21 cellular contexts compared by ENCODE assay signal in genomic region chr10:69324583-69324982, GRCh38. TPM values are rescaled to one million over a fixed set of nuclear protein-coding genes. Genes with fewer than 3 reads are reported as not detected.
DNase-seq lines count a peak whose midpoint lies in the region; ATAC-seq, FAIRE-seq and TF ChIP-seq lines count a peak whose summit lies in the region.
"Had no signal": no experiment of that assay in that cellular context is flagged by ENCODE, and none has a peak within 500 bp of the region (broad histone marks: within the 10 kb centered on the region; RNA-seq: fewer than 3 reads in every experiment).

No MANE protein-coding gene starts in this region.

- H3K14ac ChIP-seq in H9 (ENCODE audit: insufficient read depth, low read length) = no peak overlapping the region

- H3K27ac ChIP-seq in H9 (ENCODE audit: insufficient read length, low read depth, low read length) (no peak overlapping the region), K562 (ENCODE audit: extremely low read depth, low read depth, low read length) (no peak overlapping the region), psoas muscle (peak overlapping the region; percentile 46)
- H3K27ac ChIP-seq: neural progenitor cell had no signal

- ATAC-seq in activated CD8-positive, alpha-beta T cell treated with anti-CD3 and anti-CD28 coated beads for 36 hours = no peak
- ATAC-seq in activated CD8-positive, alpha-beta T cell treated with anti-CD3 and anti-CD28 coated beads, Interleukin-2, amount 10 ng/mL, durations not matched to agents 7 days and 5 days = no peak
- ATAC-seq in K562 (0 out of 3 replicates have a peak, but pooled peaks have one; percentile 4), psoas muscle (no peak), HG03442 (IDR thresholded peaks at IDR 0.05; ENCODE audit: unreplicated experiment) (no peak)

- H3K4me3 ChIP-seq in K562 = no peak overlapping the region
- H3K4me3 ChIP-seq in psoas muscle = no peak overlapping the region
- H3K4me3 ChIP-seq: neural progenitor cell had no signal

- no peak overlapping the region for H2BK15ac ChIP-seq in H9 (ENCODE audit: low read depth, low read length)

- H3K4me2 ChIP-seq in H9 (ENCODE audit: insufficient read depth, insufficient read length, low read length) (no peak overlapping the region), K562 (ENCODE audit: insufficient read depth, low read length) (no peak overlapping the region)
- H3K4me2 ChIP-seq: neural progenitor cell had no signal

- CTCF ChIA-PET in activated CD8-positive, alpha-beta T cell treated with anti-CD3 and anti-CD28 coated beads for 36 hours (lab: Charles Lee) = interaction anchor here (1.7 kb wide), 1 partner anchor 89 kb away, joined by 3 read pairs; no protein-coding TSS in a partner anchor
- CTCF ChIA-PET in activated CD8-positive, alpha-beta T cell treated with anti-CD3 and anti-CD28 coated beads, Interleukin-2, amount 10 ng/mL, durations not matched to agents 7 days and 5 days (lab: Charles Lee) = interaction anchor here (1.0 kb wide), 1 partner anchor 15 kb away, joined by 3 read pairs; no protein-coding TSS in a partner anchor
- CTCF ChIA-PET in K562 (lab: Yijun Ruan, JAX; ENCODE audit: low intra/inter-chr PET ratio) = no interaction called here

- no peak overlapping the region for H4K8ac ChIP-seq in H9 (replicated peaks; ENCODE audit: insufficient read length, low read depth, low read length)

- no peaks in the 10 kb centered on the region for H3K27me3 Mint-ChIP-seq in activated CD8-positive, alpha-beta T cell treated with anti-CD3 and anti-CD28 coated beads for 36 hours
- H3K27me3 Mint-ChIP-seq in activated CD8-positive, alpha-beta T cell treated with anti-CD3 and anti-CD28 coated beads, Interleukin-2, amount 10 ng/mL, durations not matched to agents 7 days and 5 days (ENCODE audit: low read depth) = no peaks in the 10 kb centered on the region
- H3K27me3 Mint-ChIP-seq in H9 (ENCODE audit: low read depth) = no peaks in the 10 kb centered on the region
- H3K27me3 Mint-ChIP-seq: activated CD4-positive, alpha-beta memory T cell treated with anti-CD3 and anti-CD28 coated beads for 36 hours had no signal

- no peak for DNase-seq in activated CD8-positive, alpha-beta T cell treated with anti-CD3 and anti-CD28 coated beads for 36 hours
- no peak for DNase-seq in activated CD8-positive, alpha-beta T cell treated with anti-CD3 and anti-CD28 coated beads, Interleukin-2, amount 10 ng/mL, durations not matched to agents 7 days and 5 days
- DNase-seq in H9 (no peak), K562 (ENCODE audit: extremely low read depth in 1 of 4, low spot score in 3 of 4) (no peak), psoas muscle (no peak), T1000 (lab: John Stamatoyannopoulos, UW) (no peak)
- DNase-seq in stimulated activated CD8-positive, alpha-beta memory T cell treated with anti-CD3 and anti-CD28 coated beads, Interleukin-4, amount 100 ng/mL, for 48 hours = no peak
- DNase-seq: activated CD4-positive, alpha-beta memory T cell treated with anti-CD3 and anti-CD28 coated beads for 36 hours; Calu3; central memory CD4-positive, alpha-beta T cell; effector CD4-positive, alpha-beta T cell; GDM1; IMR-90; NCI-H2029 treated with DMSO at 0.1 percent for 48 hours; NK-92 treated with Interleukin-12 subunit alpha and Interleukin-12 subunit beta, amount 100 ng/mL, for 24 hours; stimulated activated naive CD4-positive, alpha-beta T cell had no signal

- H4K91ac ChIP-seq in H9 (ENCODE audit: insufficient read length, low read depth, low read length) = no peak overlapping the region

- TF ChIP-seq CTCF in activated CD8-positive, alpha-beta T cell treated with anti-CD3 and anti-CD28 coated beads for 36 hours (IDR thresholded peaks at IDR 0.05) = no peak
- no peak for TF ChIP-seq CTCF in H9 (conservative IDR thresholded peaks at IDR 0.05)
- no peak for TF ChIP-seq CTCF in K562 (IDR thresholded peaks at IDR 0.05 in 2 of 3, conservative IDR thresholded peaks at IDR 0.05 in 1 of 3; ENCODE audit: insufficient read depth in 2 of 3, low read depth in 1 of 3, low read length in 3 of 3)
- TF ChIP-seq CTCF in psoas muscle (IDR thresholded peaks at IDR 0.05) = no peak

- no peak overlapping the region for H3T11ph ChIP-seq in H9 (ENCODE audit: low read length)

- H3K4me1 ChIP-seq in H9 (ENCODE audit: insufficient read depth, low read length) = peaks cover 45% of the 10 kb centered on the region
- peaks cover 37 to 53% of the 10 kb centered on the region in 2 experiments for H3K4me1 ChIP-seq in K562 (replicated peaks in 1 of 2; ENCODE audit: control insufficient read depth in 2 of 2, insufficient read depth in 2 of 2, low read length in 2 of 2)
- H3K4me1 ChIP-seq in psoas muscle = peaks cover 83% of the 10 kb centered on the region

- H4K5ac ChIP-seq in H9 (ENCODE audit: insufficient read length, low read depth, low read length) = no peak overlapping the region

- no peak for TF ChIP-seq POLR2A in K562 (conservative IDR thresholded peaks at IDR 0.05)

- TF ChIP-seq RAD21 in K562 (CRISPR knock-in tag; conservative IDR thresholded peaks at IDR 0.05 in 1 of 2, IDR thresholded peaks at IDR 0.05 in 1 of 2) = no peak

- in situ Hi-C loops in K562 (cut with MboI) = no loop called here

- no peaks in the 10 kb centered on the region for H4K20me1 ChIP-seq in H9 (ENCODE audit: control insufficient read depth, insufficient read depth, insufficient read length)
- peaks cover 55% of the 10 kb centered on the region for H4K20me1 ChIP-seq in K562 (replicated peaks; ENCODE audit: control insufficient read depth, insufficient read depth, low read length)

- peak overlapping the region; percentile 27 for H2BK20ac ChIP-seq in H9 (ENCODE audit: low read depth, low read length, poor library complexity, severe bottlenecking)

- peak overlapping the region; percentile 25 for H3K27ac Mint-ChIP-seq in activated CD8-positive, alpha-beta T cell treated with anti-CD3 and anti-CD28 coated beads for 36 hours
- no peak overlapping the region for H3K27ac Mint-ChIP-seq in activated CD8-positive, alpha-beta T cell treated with anti-CD3 and anti-CD28 coated beads, Interleukin-2, amount 10 ng/mL, durations not matched to agents 7 days and 5 days
- peak overlapping the region in 1 of 3 experiments; percentile 59; a peak in 2 of 7 replicates for H3K27ac Mint-ChIP-seq in H9
- H3K27ac Mint-ChIP-seq: mesothelial cell of epicardium, neural progenitor cell had no signal

- no peaks in the 10 kb centered on the region; the same call in 1 of the 2 replicates for H3K27me3 ChIP-seq in H9 (ENCODE audit: insufficient read depth, low read length)
- no peaks in the 10 kb centered on the region for H3K27me3 ChIP-seq in K562 (ENCODE audit: control insufficient read depth in 2 of 2, insufficient read depth in 2 of 2, low read length in 2 of 2)
- no peaks in the 10 kb centered on the region for H3K27me3 ChIP-seq in psoas muscle (ENCODE audit: insufficient read depth in 3 of 3, low read length in 2 of 3)
- H3K27me3 ChIP-seq: neural progenitor cell had no signal

- H3K79me1 ChIP-seq in H9 (ENCODE audit: insufficient read depth, low read depth, low read length, poor library complexity, severe bottlenecking) = peaks cover 6% of the 10 kb centered on the region

- H3K9me3 Mint-ChIP-seq in activated CD8-positive, alpha-beta T cell treated with anti-CD3 and anti-CD28 coated beads for 36 hours = no peaks in the 10 kb centered on the region
- H3K9me3 Mint-ChIP-seq in activated CD8-positive, alpha-beta T cell treated with anti-CD3 and anti-CD28 coated beads, Interleukin-2, amount 10 ng/mL, durations not matched to agents 7 days and 5 days (ENCODE audit: insufficient read depth) = no peaks in the 10 kb centered on the region
- no peaks in the 10 kb centered on the region; a peak in 1 of 5 replicates for H3K9me3 Mint-ChIP-seq in H9
- H3K9me3 Mint-ChIP-seq: activated CD4-positive, alpha-beta memory T cell treated with anti-CD3 and anti-CD28 coated beads for 36 hours; mesothelial cell of epicardium; neural progenitor cell had no signal

- no TSS peak for BruUV-seq in K562 (replicated peaks; lab: Mats Ljungman, UMichigan)

- no peak overlapping the region for H3K4ac ChIP-seq in H9 (ENCODE audit: low read depth, low read length)

- H3K23me2 ChIP-seq in H9 (ENCODE audit: insufficient read length, low read depth, low read length, poor library complexity, severe bottlenecking) = peaks cover 3% of the 10 kb centered on the region

- H3K9ac ChIP-seq in H9 (ENCODE audit: extremely low read depth, insufficient read length, low read length) = no peak overlapping the region
- no peak overlapping the region for H3K9ac ChIP-seq in K562 (ENCODE audit: insufficient read depth in 1 of 2, low read depth in 2 of 2, low read length in 2 of 2)
- H3K9ac ChIP-seq: neural progenitor cell had no signal

- H3K4me3 Mint-ChIP-seq in activated CD8-positive, alpha-beta T cell treated with anti-CD3 and anti-CD28 coated beads for 36 hours = no peak overlapping the region
- H3K4me3 Mint-ChIP-seq in activated CD8-positive, alpha-beta T cell treated with anti-CD3 and anti-CD28 coated beads, Interleukin-2, amount 10 ng/mL, durations not matched to agents 7 days and 5 days = no peak overlapping the region
- H3K4me3 Mint-ChIP-seq in H9 = no peak overlapping the region
- H3K4me3 Mint-ChIP-seq: activated CD4-positive, alpha-beta memory T cell treated with anti-CD3 and anti-CD28 coated beads for 36 hours; mesothelial cell of epicardium; neural progenitor cell had no signal

- H3K79me2 ChIP-seq in H9 (ENCODE audit: insufficient read depth, low read length) (peaks cover 60% of the 10 kb centered on the region), K562 (ENCODE audit: control insufficient read depth, insufficient read depth, low read length) (peaks cover 98% of the 10 kb centered on the region)

- peaks cover 11% of the 10 kb centered on the region for H3K9me1 ChIP-seq in K562 (ENCODE audit: control insufficient read depth, insufficient read depth, low read length)

- H3K36me3 ChIP-seq in K562 (ENCODE audit: control insufficient read depth, insufficient read depth, low read length) (peaks cover 56% of the 10 kb centered on the region; the same call in 2 of the 3 replicates), psoas muscle (ENCODE audit: insufficient read depth in 1 of 2, low read depth in 1 of 2) (no peaks in the 10 kb centered on the region)
- H3K36me3 ChIP-seq: neural progenitor cell had no signal

- WGBS in H9 (ENCODE audit: extremely low coverage, insufficient read length, low lambda C conversion rate) = no CpG with 5 or more reads among the region's 1 CpG
- 48% methylated on average over 1 of the region's 1 CpG for WGBS in K562 (ENCODE audit: insufficient coverage, low coverage, missing lambda C conversion rate)
- WGBS in psoas muscle, 3 donors = 46 to 50% (median 49%) methylated on average over 1 of the region's 1 CpG

- no peak overlapping the region for H3K23ac ChIP-seq in H9 (ENCODE audit: insufficient read length, low read depth, low read length)

- POLR2A ChIA-PET in activated CD8-positive, alpha-beta T cell treated with anti-CD3 and anti-CD28 coated beads for 36 hours (lab: Charles Lee) = interaction anchor here (1.0 kb wide), 1 partner anchor 9 kb away, joined by 4 read pairs; no protein-coding TSS in a partner anchor
- POLR2A ChIA-PET in activated CD8-positive, alpha-beta T cell treated with anti-CD3 and anti-CD28 coated beads, Interleukin-2, amount 10 ng/mL, durations not matched to agents 7 days and 5 days (lab: Charles Lee) = interaction anchor here (0.7 kb wide), 1 partner anchor 356 kb away, joined by 3 read pairs; no protein-coding TSS in a partner anchor
- POLR2A ChIA-PET in K562 (lab: Yijun Ruan, JAX) = interaction anchor here (0.6 to 8.8 kb wide), 2 partner anchors 8 to 11 kb away, joined by 3 to 92 read pairs; no protein-coding TSS in a partner anchor

- H3K18ac ChIP-seq in H9 (ENCODE audit: insufficient read length, low read depth, low read length) = no peak overlapping the region

- peaks cover 53% of the 10 kb centered on the region for H3K36me3 Mint-ChIP-seq in activated CD8-positive, alpha-beta T cell treated with anti-CD3 and anti-CD28 coated beads for 36 hours (ENCODE audit: low read depth)
- peaks cover 26% of the 10 kb centered on the region for H3K36me3 Mint-ChIP-seq in activated CD8-positive, alpha-beta T cell treated with anti-CD3 and anti-CD28 coated beads, Interleukin-2, amount 10 ng/mL, durations not matched to agents 7 days and 5 days (ENCODE audit: low read depth)
- H3K36me3 Mint-ChIP-seq in H9 (ENCODE audit: insufficient read depth in 1 of 3, low read depth in 3 of 3) = peaks cover 0 to 5% (median 4%) of the 10 kb centered on the region in 3 experiments; a peak in 4 of 7 replicates
- H3K36me3 Mint-ChIP-seq: mesothelial cell of epicardium, neural progenitor cell had no signal

- no peak overlapping the region for H2BK5ac ChIP-seq in H9 (ENCODE audit: insufficient read length, low read length)

- intact Hi-C loops in activated CD8-positive, alpha-beta T cell treated with anti-CD3 and anti-CD28 coated beads for 36 hours (cut with micrococcal nuclease) = no loop called here
- intact Hi-C loops in K562 (cut with micrococcal nuclease) (no loop called here), psoas muscle (cut with DNase I) (loop anchor here (5.0 kb wide), 1 partner anchor 38 kb away; no protein-coding TSS in a partner anchor)

- H3K4me1 Mint-ChIP-seq in activated CD8-positive, alpha-beta T cell treated with anti-CD3 and anti-CD28 coated beads for 36 hours (ENCODE audit: low read depth) = peaks cover 71% of the 10 kb centered on the region
- peaks cover 75% of the 10 kb centered on the region for H3K4me1 Mint-ChIP-seq in activated CD8-positive, alpha-beta T cell treated with anti-CD3 and anti-CD28 coated beads, Interleukin-2, amount 10 ng/mL, durations not matched to agents 7 days and 5 days (ENCODE audit: low read depth)
- H3K4me1 Mint-ChIP-seq in H9 = peaks cover 63 to 72% of the 10 kb centered on the region in 2 experiments

- no peak overlapping the region for H2BK12ac ChIP-seq in H9 (ENCODE audit: insufficient read length, low read depth, low read length)

- H3K56ac ChIP-seq in H9 (ENCODE audit: insufficient read length, low read depth, low read length) = no peak overlapping the region

- no peak for FAIRE-seq in K562 (lab: Jason Lieb, UNC)
- FAIRE-seq: islet of Langerhans, urothelium cell line had no signal

- H2BK120ac ChIP-seq in H9 (ENCODE audit: low read depth, low read length, poor library complexity, severe bottlenecking) = no peak overlapping the region

- no peaks in the 10 kb centered on the region for H3K9me3 ChIP-seq in H9 (ENCODE audit: control insufficient read depth, low read depth, low read length)
- H3K9me3 ChIP-seq in K562 (replicated peaks; ENCODE audit: control insufficient read depth, insufficient read depth, low read depth, low read length) = no peaks in the 10 kb centered on the region
- H3K9me3 ChIP-seq in psoas muscle = no peaks in the 10 kb centered on the region

- no peak overlapping the region for H2AK5ac ChIP-seq in H9 (ENCODE audit: insufficient read length, low read length)

- no peak overlapping the region for H2AFZ ChIP-seq in H9 (ENCODE audit: low read length)
- no peak overlapping the region for H2AFZ ChIP-seq in K562 (ENCODE audit: low read depth, low read length)
- H2AFZ ChIP-seq: neural progenitor cell had no signal

- TF ChIP-seq EP300 in K562 (IDR thresholded peaks at IDR 0.05; ENCODE audit: low read length) = no peak

RNA-seq across cellular contexts. Expression of gene HK1, which starts 46.3 kb away (rescaled TPM):
- 100 to 1,000 TPM; 314 to 325 TPM for total RNA-seq in activated CD8-positive, alpha-beta T cell treated with anti-CD3 and anti-CD28 coated beads for 36 hours
- 100 to 1,000 TPM; 153 to 154 TPM for total RNA-seq in activated CD8-positive, alpha-beta T cell treated with anti-CD3 and anti-CD28 coated beads, Interleukin-2, amount 10 ng/mL, durations not matched to agents 7 days and 5 days
- total RNA-seq in H9 (2021) (98.8 and 104 TPM in 2 replicates), K562 (2014; rRNA removed) (309 and 365 TPM in 2 replicates), K562 (2014; rRNA removed; fragmentation: Illumina TruSeq; extraction: Trizol) (193 and 203 TPM in 2 replicates), K562 (2015; rRNA removed; fragmentation: Illumina TruSeq; extraction: Trizol) (186 and 188 TPM in 2 replicates), K562 (2021) (369 and 422 TPM in 2 replicates), psoas muscle (100 to 1,000 TPM; 212 to 336 (median 261) TPM)
- total RNA-seq in K562 (2011; cell fraction: chromatin; rRNA removed; ENCODE audit: low replicate concordance) = 146 and 195 TPM in 2 replicates
- 104 and 109 TPM in 2 replicates for total RNA-seq in K562 (2011; cell fraction: nucleolus; rRNA removed)
- total RNA-seq in K562 (2011; cell fraction: nucleoplasm; rRNA removed) = 111 and 114 TPM in 2 replicates
- polyA plus RNA-seq in K562 (2011; rRNA removed) (133 and 176 TPM in 2 replicates), K562 (2014; fragmentation: Illumina TruSeq; extraction: Trizol) (423 and 444 TPM in 2 replicates), K562 (2014; fragmentation: Nextera tagmentation; extraction: Ambion mirVana) (10 to 100 TPM; 29.2 to 34.6 TPM), K562 (2014; rRNA removed) (239 and 256 TPM in 2 replicates), psoas muscle (100 to 1,000 TPM; 134 to 254 (median 216) TPM)
- 163 and 167 TPM in 2 replicates for polyA plus RNA-seq in K562 (2011; cell fraction: cytosol; rRNA removed)
- polyA plus RNA-seq in K562 (2011; cell fraction: nucleus; rRNA removed) = 84.0 and 115 TPM in 2 replicates
- 265 and 370 TPM in 2 replicates for polyA plus RNA-seq in K562 (2012)
- 362 and 462 TPM in 2 replicates for polyA minus RNA-seq in K562 (2011; rRNA and poly(A)+ RNA removed)
- 160 and 170 TPM in 2 replicates for polyA minus RNA-seq in K562 (2011; cell fraction: cytosol; rRNA and poly(A)+ RNA removed)
- polyA minus RNA-seq in K562 (2011; cell fraction: nucleus; rRNA and poly(A)+ RNA removed) = 46.6 and 67.3 TPM in 2 replicates

Comparison
In these comparisons a context has a peak if more than half of its experiments do, and no peak if none do; other contexts are left out.
1. intact Hi-C loops: an anchor here in psoas muscle (5.0 kb wide); none called in activated CD8-positive, alpha-beta T cell treated with anti-CD3 and anti-CD28 coated beads for 36 hours and K562.